Comparison of ENCODE assay signal across 16 cellular contexts in genomic region chr9:131700076-131700475, GRCh38. TPM values are rescaled to one million over a fixed set of nuclear protein-coding genes. Genes with fewer than 3 reads are reported as not detected.
DNase-seq lines count a peak whose midpoint lies in the region; ATAC-seq and TF ChIP-seq lines count a peak whose summit lies in the region.
"Had no signal": no experiment of that assay in that cellular context is flagged by ENCODE, and none has a peak within 500 bp of the region (broad histone marks: within the 10 kb centered on the region; RNA-seq: fewer than 3 reads in every experiment).

No MANE protein-coding gene starts in this region.

- H3K27ac ChIP-seq in right atrium auricular region (peak overlapping the region; percentile 33 to 72), upper lobe of right lung (peak overlapping the region; percentile 79)
- H3K27ac ChIP-seq in naive thymus-derived CD4-positive, alpha-beta T cell (ENCODE audit: low read depth, low read length) = no peak overlapping the region

- H3K36me3 Mint-ChIP-seq in activated T-helper 2 cell treated with anti-CD3 and anti-CD28 coated beads, Interferon-gamma antibody, Interleukin-2, Interleukin-4, amounts not matched to agents 10 μg/mL and 5 μg/mL and 100 μg/mL, durations not matched to agents 14 hours and 24 hours and 36 hours (ENCODE audit: low read depth) = peaks cover 13% of the 10 kb centered on the region
- H3K36me3 Mint-ChIP-seq in naive thymus-derived CD4-positive, alpha-beta T cell = peaks cover 0 to 8% (median 6%) of the 10 kb centered on the region in 5 donors
- H3K36me3 Mint-ChIP-seq in activated CD8-positive, alpha-beta memory T cell treated with anti-CD3 and anti-CD28 coated beads, Interleukin-2, amount 10 ng/mL, durations not matched to agents 7 days and 5 days = peaks cover 4% of the 10 kb centered on the region

- no peaks in the 10 kb centered on the region for H3K27me3 Mint-ChIP-seq in activated T-helper 2 cell treated with anti-CD3 and anti-CD28 coated beads, Interferon-gamma antibody, Interleukin-2, Interleukin-4, amounts not matched to agents 10 μg/mL and 5 μg/mL and 100 μg/mL, durations not matched to agents 14 hours and 24 hours and 36 hours (ENCODE audit: low read depth)
- no peaks in the 10 kb centered on the region for H3K27me3 Mint-ChIP-seq in naive thymus-derived CD4-positive, alpha-beta T cell
- no peaks in the 10 kb centered on the region for H3K27me3 Mint-ChIP-seq in activated CD8-positive, alpha-beta memory T cell treated with anti-CD3 and anti-CD28 coated beads, Interleukin-2, amount 10 ng/mL, durations not matched to agents 7 days and 5 days

- H3K4me1 Mint-ChIP-seq in activated T-helper 2 cell treated with anti-CD3 and anti-CD28 coated beads, Interferon-gamma antibody, Interleukin-2, Interleukin-4, amounts not matched to agents 10 μg/mL and 5 μg/mL and 100 μg/mL, durations not matched to agents 14 hours and 24 hours and 36 hours (ENCODE audit: low read depth) = peaks cover 65% of the 10 kb centered on the region
- H3K4me1 Mint-ChIP-seq in naive thymus-derived CD4-positive, alpha-beta T cell = peaks cover 54 to 95% (median 78%) of the 10 kb centered on the region in 7 donors
- H3K4me1 Mint-ChIP-seq in activated CD8-positive, alpha-beta memory T cell treated with anti-CD3 and anti-CD28 coated beads, Interleukin-2, amount 10 ng/mL, durations not matched to agents 7 days and 5 days = peaks cover 60% of the 10 kb centered on the region

- H3K9me3 Mint-ChIP-seq in activated T-helper 2 cell treated with anti-CD3 and anti-CD28 coated beads, Interferon-gamma antibody, Interleukin-2, Interleukin-4, amounts not matched to agents 10 μg/mL and 5 μg/mL and 100 μg/mL, durations not matched to agents 14 hours and 24 hours and 36 hours = no peaks in the 10 kb centered on the region
- H3K9me3 Mint-ChIP-seq in naive thymus-derived CD4-positive, alpha-beta T cell = no peaks in the 10 kb centered on the region
- no peaks in the 10 kb centered on the region for H3K9me3 Mint-ChIP-seq in activated CD8-positive, alpha-beta memory T cell treated with anti-CD3 and anti-CD28 coated beads, Interleukin-2, amount 10 ng/mL, durations not matched to agents 7 days and 5 days (ENCODE audit: low read depth)
- H3K9me3 Mint-ChIP-seq: HFFc6 had no signal

- intact Hi-C loops in left cardiac atrium (cut with DNase I) (no loop called here), upper lobe of right lung (cut with DNase I) (no loop called here)
- intact Hi-C loops in activated T-helper 2 cell treated with anti-CD3 and anti-CD28 coated beads, Interferon-gamma antibody, Interleukin-2, Interleukin-4, amounts not matched to agents 10 μg/mL and 5 μg/mL and 100 μg/mL, durations not matched to agents 14 hours and 24 hours and 36 hours (cut with micrococcal nuclease) = no loop called here
- intact Hi-C loops in naive thymus-derived CD4-positive, alpha-beta T cell (cut with micrococcal nuclease) = loop anchor here in 1 of 2 donors (5.0 kb wide), 1 partner anchor 33 kb away; no protein-coding TSS in a partner anchor

- H3K27ac Mint-ChIP-seq in activated T-helper 2 cell treated with anti-CD3 and anti-CD28 coated beads, Interferon-gamma antibody, Interleukin-2, Interleukin-4, amounts not matched to agents 10 μg/mL and 5 μg/mL and 100 μg/mL, durations not matched to agents 14 hours and 24 hours and 36 hours = peak overlapping the region; percentile 19
- peak overlapping the region in 8 of 9 donors; percentile 4 to 60 (median 40) for H3K27ac Mint-ChIP-seq in naive thymus-derived CD4-positive, alpha-beta T cell
- H3K27ac Mint-ChIP-seq in activated CD8-positive, alpha-beta memory T cell treated with anti-CD3 and anti-CD28 coated beads, Interleukin-2, amount 10 ng/mL, durations not matched to agents 7 days and 5 days = no peak overlapping the region
- H3K27ac Mint-ChIP-seq: HFFc6 had no signal

- ATAC-seq in left cardiac atrium (no peak), upper lobe of right lung (no peak)
- ATAC-seq in naive thymus-derived CD4-positive, alpha-beta T cell = no peak
- no peak for ATAC-seq in activated CD8-positive, alpha-beta memory T cell treated with anti-CD3 and anti-CD28 coated beads, Interleukin-2, amount 10 ng/mL, durations not matched to agents 7 days and 5 days
- ATAC-seq: K562 had no signal

- H3K27me3 ChIP-seq in right atrium auricular region (no peaks in the 10 kb centered on the region), upper lobe of right lung (no peaks in the 10 kb centered on the region)
- H3K27me3 ChIP-seq in naive thymus-derived CD4-positive, alpha-beta T cell (ENCODE audit: control insufficient read depth in 2 of 2, insufficient read depth in 2 of 2, low read length in 2 of 2) = no peaks in the 10 kb centered on the region

- CTCF ChIA-PET in naive thymus-derived CD4-positive, alpha-beta T cell (lab: Charles Lee) = no interaction called here
- CTCF ChIA-PET in activated CD8-positive, alpha-beta memory T cell treated with anti-CD3 and anti-CD28 coated beads, Interleukin-2, amount 10 ng/mL, durations not matched to agents 7 days and 5 days (lab: Charles Lee) = no interaction called here

- no peak for DNase-seq in right atrium auricular region (ENCODE audit: low spot score)
- DNase-seq in left cardiac atrium = no peak
- no peak for DNase-seq in activated T-helper 2 cell treated with anti-CD3 and anti-CD28 coated beads, Interferon-gamma antibody, Interleukin-2, Interleukin-4, amounts not matched to agents 10 μg/mL and 5 μg/mL and 100 μg/mL, durations not matched to agents 14 hours and 24 hours and 36 hours (ENCODE audit: low spot score)
- no peak for DNase-seq in naive thymus-derived CD4-positive, alpha-beta T cell
- no peak for DNase-seq in upper lobe of right lung
- DNase-seq in activated CD8-positive, alpha-beta memory T cell treated with anti-CD3 and anti-CD28 coated beads, Interleukin-2, amount 10 ng/mL, durations not matched to agents 7 days and 5 days = no peak
- DNase-seq in AG08395 (ENCODE audit: low spot score) = no peak
- no peak for DNase-seq in 8988T
- DNase-seq: AML-193; central memory CD4-positive, alpha-beta T cell; foreskin melanocyte; HFFc6; NCI-H774; small intestine; stimulated activated naive CD4-positive, alpha-beta T cell treated with Interleukin-2 at 50 U/mL for 16 hours had no signal

- H3K36me3 ChIP-seq in right atrium auricular region (no peaks in the 10 kb centered on the region), upper lobe of right lung (no peaks in the 10 kb centered on the region)
- no peaks in the 10 kb centered on the region for H3K36me3 ChIP-seq in naive thymus-derived CD4-positive, alpha-beta T cell (ENCODE audit: control insufficient read depth in 2 of 3, insufficient read depth in 3 of 3, low read length in 3 of 3)

- H3K4me3 ChIP-seq in right atrium auricular region = no peak overlapping the region
- no peak overlapping the region for H3K4me3 ChIP-seq in naive thymus-derived CD4-positive, alpha-beta T cell (ENCODE audit: low read length)
- H3K4me3 ChIP-seq in upper lobe of right lung = no peak overlapping the region
- H3K4me3 ChIP-seq: K562 had no signal

- TF ChIP-seq CTCF in right atrium auricular region (IDR thresholded peaks at IDR 0.05) = no peak
- TF ChIP-seq CTCF in upper lobe of right lung (IDR thresholded peaks at IDR 0.05) = no peak

- no peak overlapping the region for H3K4me3 Mint-ChIP-seq in activated T-helper 2 cell treated with anti-CD3 and anti-CD28 coated beads, Interferon-gamma antibody, Interleukin-2, Interleukin-4, amounts not matched to agents 10 μg/mL and 5 μg/mL and 100 μg/mL, durations not matched to agents 14 hours and 24 hours and 36 hours (ENCODE audit: low read depth)
- peak overlapping the region in 2 of 10 donors; percentile 7 to 8 for H3K4me3 Mint-ChIP-seq in naive thymus-derived CD4-positive, alpha-beta T cell
- H3K4me3 Mint-ChIP-seq in activated CD8-positive, alpha-beta memory T cell treated with anti-CD3 and anti-CD28 coated beads, Interleukin-2, amount 10 ng/mL, durations not matched to agents 7 days and 5 days = no peak overlapping the region
- H3K4me3 Mint-ChIP-seq: HFFc6 had no signal

- H3K9me3 ChIP-seq in right atrium auricular region (no peaks in the 10 kb centered on the region), upper lobe of right lung (no peaks in the 10 kb centered on the region)
- H3K9me3 ChIP-seq in naive thymus-derived CD4-positive, alpha-beta T cell (ENCODE audit: control insufficient read depth in 2 of 3, low read length in 3 of 3) = no peaks in the 10 kb centered on the region

- POLR2A ChIA-PET in naive thymus-derived CD4-positive, alpha-beta T cell (lab: Charles Lee) = no interaction called here

- peaks cover 0 to 76% of the 10 kb centered on the region in 2 donors for H3K4me1 ChIP-seq in right atrium auricular region
- peaks cover 0 to 27% of the 10 kb centered on the region in 2 donors for H3K4me1 ChIP-seq in naive thymus-derived CD4-positive, alpha-beta T cell (ENCODE audit: control insufficient read depth in 2 of 2, insufficient read depth in 2 of 2, low read length in 2 of 2)
- H3K4me1 ChIP-seq in upper lobe of right lung = peaks cover 66% of the 10 kb centered on the region

RNA-seq across cellular contexts. Expression of gene RAPGEF1, which starts 39.8 kb away (rescaled TPM):
- total RNA-seq in right atrium auricular region = 10 to 100 TPM; 59.5 to 65.1 TPM
- total RNA-seq in left cardiac atrium = 100 to 1,000 TPM; 108 to 109 TPM
- 133 and 136 TPM in 2 replicates for total RNA-seq in activated T-helper 2 cell treated with anti-CD3 and anti-CD28 coated beads, Interferon-gamma antibody, Interleukin-2, Interleukin-4, amounts not matched to agents 10 μg/mL and 5 μg/mL and 100 μg/mL, durations not matched to agents 14 hours and 24 hours and 36 hours
- total RNA-seq in naive thymus-derived CD4-positive, alpha-beta T cell = 100 to 1,000 TPM in 2 of 5 experiments, 10 to 100 TPM in 3; 81.1 to 181 (median 85.8) TPM
- 1 to 10 TPM; 1.2 to 4.7 TPM for polyA plus RNA-seq in naive thymus-derived CD4-positive, alpha-beta T cell
- 144 TPM for total RNA-seq in upper lobe of right lung
- total RNA-seq in activated CD8-positive, alpha-beta memory T cell treated with anti-CD3 and anti-CD28 coated beads, Interleukin-2, amount 10 ng/mL, durations not matched to agents 7 days and 5 days = 100 to 1,000 TPM; 187 to 215 TPM
